In the genomic region with DNA sequence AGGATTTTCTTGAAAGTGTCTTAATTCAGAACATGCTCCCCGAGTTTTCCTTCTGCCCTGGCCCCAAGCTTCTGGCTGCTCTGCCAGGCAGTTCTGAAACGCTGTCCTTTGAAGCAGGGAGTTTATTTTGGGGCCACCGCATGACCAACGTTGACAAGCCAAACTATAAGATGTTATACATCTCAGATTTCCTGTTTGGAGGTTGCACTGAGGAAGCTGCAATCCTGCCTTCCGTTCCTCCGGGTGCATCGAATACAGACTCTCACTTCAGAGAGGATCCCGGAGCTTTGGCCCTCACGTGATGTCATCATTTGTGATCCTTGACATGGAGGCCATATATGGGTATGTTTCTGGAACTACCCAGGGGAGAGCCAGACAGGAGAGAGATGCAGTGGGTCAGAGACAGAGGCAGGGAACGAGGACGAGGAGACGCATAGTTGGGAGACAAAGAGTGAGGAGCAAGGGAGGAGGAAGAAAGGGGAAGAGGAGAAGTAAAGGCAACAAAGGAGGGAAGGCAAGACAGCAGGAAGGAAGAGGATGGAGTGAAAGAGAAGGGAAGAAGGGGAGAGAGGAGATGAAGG, we compare ENCODE assay signal across 8 cellular contexts. TPM values are rescaled to one million over a fixed set of nuclear protein-coding genes. Genes with fewer than 3 reads are reported as not detected.
DNase-seq lines count a peak whose midpoint lies in the region; ATAC-seq and TF ChIP-seq lines count a peak whose summit lies in the region.

A gene with protein sequence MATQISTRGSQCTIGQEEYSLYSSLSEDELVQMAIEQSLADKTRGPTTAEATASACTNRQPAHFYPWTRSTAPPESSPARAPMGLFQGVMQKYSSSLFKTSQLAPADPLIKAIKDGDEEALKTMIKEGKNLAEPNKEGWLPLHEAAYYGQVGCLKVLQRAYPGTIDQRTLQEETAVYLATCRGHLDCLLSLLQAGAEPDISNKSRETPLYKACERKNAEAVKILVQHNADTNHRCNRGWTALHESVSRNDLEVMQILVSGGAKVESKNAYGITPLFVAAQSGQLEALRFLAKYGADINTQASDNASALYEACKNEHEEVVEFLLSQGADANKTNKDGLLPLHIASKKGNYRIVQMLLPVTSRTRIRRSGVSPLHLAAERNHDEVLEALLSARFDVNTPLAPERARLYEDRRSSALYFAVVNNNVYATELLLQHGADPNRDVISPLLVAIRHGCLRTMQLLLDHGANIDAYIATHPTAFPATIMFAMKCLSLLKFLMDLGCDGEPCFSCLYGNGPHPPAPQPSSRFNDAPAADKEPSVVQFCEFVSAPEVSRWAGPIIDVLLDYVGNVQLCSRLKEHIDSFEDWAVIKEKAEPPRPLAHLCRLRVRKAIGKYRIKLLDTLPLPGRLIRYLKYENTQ (minus strand): TSS at position 94 of the 581 bp plus-strand sequence. CDS start 12,031 bp downstream, outside the sequence.

- peak within 1 kb of the TSS; percentile 12 for H3K4me3 ChIP-seq in GM12875 (ENCODE audit: low read depth, low read length)
- peak within 1 kb of the TSS in 3 of 4 donors; percentile 1 to 38 (median 34) for H3K4me3 ChIP-seq in Peyer's patch

- H3K27ac ChIP-seq in Peyer's patch: peak within 1 kb of the TSS; percentile 44 to 82 (median 68)

- peak in 1 of 3 donors; percentile 43 for DNase-seq in Peyer's patch
- DNase-seq in left ventricle myocardium superior: no peak
- DNase-seq in NCI-H446 (lab: John Stamatoyannopoulos, UW): no peak
- no peak for DNase-seq in cerebellum (ENCODE audit: low spot score)
- no peak for DNase-seq in G401 (ENCODE audit: low spot score)

- H3K9me3 ChIP-seq in Peyer's patch: peaks cover 0 to 15% (median 0%) of the 10 kb centered on the region in 4 donors

- no peaks in the 10 kb centered on the region for H3K36me3 ChIP-seq in Peyer's patch

- ATAC-seq in GM21737 (IDR thresholded peaks at IDR 0.05; ENCODE audit: unreplicated experiment) (peak; percentile 15), left ventricle myocardium superior (peak; percentile 37), HG03097 (IDR thresholded peaks at IDR 0.05; ENCODE audit: low FRiP score, unreplicated experiment) (no peak)

- intact Hi-C loops in left ventricle myocardium superior (cut with micrococcal nuclease): no loop called here

- no peak for TF ChIP-seq CTCF in GM12875 (IDR thresholded peaks at IDR 0.05; ENCODE audit: borderline replicate concordance, insufficient read depth, low read depth, low read length)
- no peak for TF ChIP-seq CTCF in Peyer's patch (IDR thresholded peaks at IDR 0.05)

- in situ Hi-C loops in G401 (cut with HindIII; ENCODE audit: low sequenced_read_pairs): no loop called here

- H3K4me1 ChIP-seq in Peyer's patch: peaks cover 0 to 11% (median 2%) of the 10 kb centered on the region in 4 donors

- no peak for TF ChIP-seq POLR2A in Peyer's patch (IDR thresholded peaks at IDR 0.05)

- no peaks in the 10 kb centered on the region for H3K27me3 ChIP-seq in Peyer's patch

RNA-seq across cellular contexts. Expression of the gene that starts here (rescaled TPM):
- total RNA-seq in Peyer's patch (10 to 100 TPM in 1 of 4 donors, 1 to 10 TPM in 3; 3.2 to 32.2 (median 5.4) TPM), left ventricle myocardium superior (268 TPM), cerebellum (0.54 TPM)
- total RNA-seq in G401 (2014; rRNA removed; shearing (Covaris generic)): 7.9 and 9.9 TPM in 2 replicates
